Comparison of ENCODE assay signal across 8 cellular contexts in the genomic region with DNA sequence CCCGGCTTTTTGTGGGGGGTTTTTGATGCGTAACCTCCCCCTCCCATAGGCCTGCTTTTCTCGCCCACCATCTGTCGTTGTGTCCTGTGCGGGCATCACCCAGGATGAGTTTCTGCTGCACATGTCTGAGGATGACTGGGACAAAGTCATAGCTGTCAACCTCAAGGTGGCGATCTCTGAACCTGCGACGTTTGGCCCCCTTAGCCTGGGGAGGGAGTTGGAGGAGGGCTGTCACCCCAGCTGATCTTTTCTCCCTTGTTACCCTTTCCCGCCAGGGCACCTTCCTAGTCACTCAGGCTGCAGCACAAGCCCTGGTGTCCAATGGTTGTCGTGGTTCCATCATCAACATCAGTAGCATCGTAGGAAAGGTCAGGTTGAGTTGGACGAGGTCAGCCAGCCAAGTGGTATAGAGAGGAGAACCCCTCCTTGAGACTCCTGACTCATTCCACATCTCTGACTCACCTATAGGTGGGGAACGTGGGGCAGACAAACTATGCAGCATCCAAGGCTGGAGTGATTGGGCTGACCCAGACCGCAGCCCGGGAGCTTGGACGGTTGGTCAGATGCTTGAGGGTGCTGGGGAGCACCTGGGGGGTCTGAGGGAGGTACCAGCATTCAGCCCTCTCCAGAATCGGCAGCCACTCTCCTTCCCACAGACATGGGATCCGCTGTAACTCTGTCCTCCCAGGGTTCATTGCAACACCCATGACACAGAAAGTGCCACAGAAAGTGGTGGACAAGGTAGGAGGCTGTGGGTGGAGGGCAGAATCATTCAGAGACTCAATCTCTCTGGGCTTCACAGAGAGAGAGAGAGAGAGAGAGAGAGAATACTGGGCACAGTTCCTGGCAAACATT. TPM values are rescaled to one million over a fixed set of nuclear protein-coding genes. Genes with fewer than 3 reads are reported as not detected.
A peak's percentile ranks its signal among the peaks of the same experiment; 100 is the strongest.
DNase-seq lines count a peak whose midpoint lies in the region; ATAC-seq and TF ChIP-seq lines count a peak whose summit lies in the region.

No MANE protein-coding gene starts in this region.

- H3K4me3 Mint-ChIP-seq in activated CD8-positive, alpha-beta memory T cell treated with anti-CD3 and anti-CD28 coated beads, Interleukin-2, amount 10 ng/mL, durations not matched to agents 7 days and 5 days: peak overlapping the region; percentile 82

- peaks cover 65% of the 10 kb centered on the region for H3K4me1 Mint-ChIP-seq in activated CD8-positive, alpha-beta memory T cell treated with anti-CD3 and anti-CD28 coated beads, Interleukin-2, amount 10 ng/mL, durations not matched to agents 7 days and 5 days

- H3K27ac ChIP-seq in right atrium auricular region: peak overlapping the region; percentile 52 to 64

- peaks cover 33% of the 10 kb centered on the region for H3K36me3 Mint-ChIP-seq in activated CD8-positive, alpha-beta memory T cell treated with anti-CD3 and anti-CD28 coated beads, Interleukin-2, amount 10 ng/mL, durations not matched to agents 7 days and 5 days

- H3K27me3 Mint-ChIP-seq in activated CD8-positive, alpha-beta memory T cell treated with anti-CD3 and anti-CD28 coated beads, Interleukin-2, amount 10 ng/mL, durations not matched to agents 7 days and 5 days: no peaks in the 10 kb centered on the region

- no peaks in the 10 kb centered on the region for H3K9me3 ChIP-seq in right atrium auricular region
- no peaks in the 10 kb centered on the region for H3K9me3 ChIP-seq in mucosa of descending colon

- H3K36me3 ChIP-seq in right atrium auricular region (peaks cover 34% of the 10 kb centered on the region), mucosa of descending colon (ENCODE audit: low read depth) (no peaks in the 10 kb centered on the region)

- intact Hi-C loops in mucosa of descending colon (cut with DNase I, micrococcal nuclease): no loop called here

- ATAC-seq in activated CD8-positive, alpha-beta memory T cell treated with anti-CD3 and anti-CD28 coated beads, Interleukin-2, amount 10 ng/mL, durations not matched to agents 7 days and 5 days: peak; percentile 24
- no peak for ATAC-seq in mucosa of descending colon

- CTCF ChIA-PET in activated CD8-positive, alpha-beta memory T cell treated with anti-CD3 and anti-CD28 coated beads, Interleukin-2, amount 10 ng/mL, durations not matched to agents 7 days and 5 days (lab: Charles Lee): interaction anchor here (1.0 to 2.4 kb wide), 4 partner anchors 44 to 359 kb away, joined by 3 to 22 read pairs (median 4); no protein-coding TSS in a partner anchor

- DNase-seq in CD1c-positive myeloid dendritic cell (ENCODE audit: extremely low spot score): peak; percentile 43
- peak; percentile 60 for DNase-seq in HT-29 (ENCODE audit: low spot score)
- peak; percentile 71 for DNase-seq in activated CD8-positive, alpha-beta memory T cell treated with anti-CD3 and anti-CD28 coated beads, Interleukin-2, amount 10 ng/mL, durations not matched to agents 7 days and 5 days
- DNase-seq in right atrium auricular region (ENCODE audit: low spot score): no peak
- peak; percentile 79 for DNase-seq in stimulated activated CD4-positive, alpha-beta T cell treated with anti-CD3 and anti-CD28 coated beads, Interleukin-1b, Interleukin-23, amount 100 ng/mL, for 48 hours
- no peak for DNase-seq in SIG-M5 (lab: John Stamatoyannopoulos, UW)
- DNase-seq in cortex of kidney (lab: John Stamatoyannopoulos, UW): no peak
- no peak for DNase-seq in mucosa of descending colon

- H3K27me3 ChIP-seq in right atrium auricular region: no peaks in the 10 kb centered on the region

- H3K9me3 Mint-ChIP-seq in activated CD8-positive, alpha-beta memory T cell treated with anti-CD3 and anti-CD28 coated beads, Interleukin-2, amount 10 ng/mL, durations not matched to agents 7 days and 5 days (ENCODE audit: low read depth): no peaks in the 10 kb centered on the region

- peaks cover 0 to 58% of the 10 kb centered on the region in 2 donors for H3K4me1 ChIP-seq in right atrium auricular region
- peaks cover 33% of the 10 kb centered on the region for H3K4me1 ChIP-seq in mucosa of descending colon (ENCODE audit: low read depth)

- TF ChIP-seq CTCF in right atrium auricular region (IDR thresholded peaks at IDR 0.05) (no peak), mucosa of descending colon (IDR thresholded peaks at IDR 0.05) (no peak)

- H3K27ac Mint-ChIP-seq in activated CD8-positive, alpha-beta memory T cell treated with anti-CD3 and anti-CD28 coated beads, Interleukin-2, amount 10 ng/mL, durations not matched to agents 7 days and 5 days: peak overlapping the region; percentile 94

- H3K4me3 ChIP-seq in right atrium auricular region: peak overlapping the region; percentile 60 to 66
- no peak overlapping the region for H3K4me3 ChIP-seq in mucosa of descending colon

RNA-seq across cellular contexts. Expression of a gene that starts 0.9 kb away (rescaled TPM):
- 28.0 and 35.8 TPM in 2 replicates for total RNA-seq in HT-29 (2014; rRNA removed; shearing (Covaris generic))
- 10 to 100 TPM; 18.6 to 20.9 TPM for total RNA-seq in activated CD8-positive, alpha-beta memory T cell treated with anti-CD3 and anti-CD28 coated beads, Interleukin-2, amount 10 ng/mL, durations not matched to agents 7 days and 5 days
- total RNA-seq in right atrium auricular region: 10 to 100 TPM; 10.3 to 31.4 TPM
- total RNA-seq in mucosa of descending colon: 10 to 100 TPM; 12.3 to 23.2 (median 19.7) TPM

RNA-seq across cellular contexts. Expression of a gene that starts 2.9 kb away (rescaled TPM):
- 36.1 and 37.2 TPM in 2 replicates for total RNA-seq in HT-29 (2014; rRNA removed; shearing (Covaris generic))
- total RNA-seq in activated CD8-positive, alpha-beta memory T cell treated with anti-CD3 and anti-CD28 coated beads, Interleukin-2, amount 10 ng/mL, durations not matched to agents 7 days and 5 days: 10 to 100 TPM; 32.6 to 37.8 TPM
- total RNA-seq in right atrium auricular region (10 to 100 TPM in 1 of 2 donors, 1 to 10 TPM in 1; 7.5 to 13.9 TPM), mucosa of descending colon (10 to 100 TPM; 28.4 to 45.1 (median 30.3) TPM)

RNA-seq across cellular contexts. Expression of a gene that starts 4.7 kb away (rescaled TPM):
- total RNA-seq in HT-29 (2014; rRNA removed; shearing (Covaris generic)): 131 and 147 TPM in 2 replicates
- 10 to 100 TPM; 50.1 to 63.9 TPM for total RNA-seq in activated CD8-positive, alpha-beta memory T cell treated with anti-CD3 and anti-CD28 coated beads, Interleukin-2, amount 10 ng/mL, durations not matched to agents 7 days and 5 days
- total RNA-seq in right atrium auricular region (10 to 100 TPM; 67.0 to 70.0 TPM), mucosa of descending colon (100 to 1,000 TPM in 2 of 3 donors, 10 to 100 TPM in 1; 96.9 to 159 (median 106) TPM)

RNA-seq across cellular contexts. Expression of a gene that starts 4.9 kb away (rescaled TPM):
- 28.1 and 32.9 TPM in 2 replicates for total RNA-seq in HT-29 (2014; rRNA removed; shearing (Covaris generic))
- 10 to 100 TPM; 36.0 to 38.9 TPM for total RNA-seq in activated CD8-positive, alpha-beta memory T cell treated with anti-CD3 and anti-CD28 coated beads, Interleukin-2, amount 10 ng/mL, durations not matched to agents 7 days and 5 days
- total RNA-seq in right atrium auricular region (10 to 100 TPM; 17.1 to 17.4 TPM), mucosa of descending colon (10 to 100 TPM; 45.4 to 51.1 (median 51.1) TPM)

RNA-seq across cellular contexts. Expression of a gene that starts 13.1 kb away (rescaled TPM):
- 0.31 and 0.47 TPM in 2 replicates for total RNA-seq in HT-29 (2014; rRNA removed; shearing (Covaris generic))
- under 1 TPM; 0.77 to 0.79 TPM for total RNA-seq in activated CD8-positive, alpha-beta memory T cell treated with anti-CD3 and anti-CD28 coated beads, Interleukin-2, amount 10 ng/mL, durations not matched to agents 7 days and 5 days
- total RNA-seq in right atrium auricular region: 1 to 10 TPM in 1 of 2 donors, under 1 TPM in 1; 0.63 to 1.5 TPM
- total RNA-seq in mucosa of descending colon: 1 to 10 TPM in 1 of 3 donors, under 1 TPM in 2; 0.27 to 1.1 (median 0.52) TPM

Comparison
In these comparisons a context has a peak if more than half of its experiments do, and no peak if none do; other contexts are left out.
1. DNase-seq: peak in CD1c-positive myeloid dendritic cell (single experiment), HT-29 (single experiment), activated CD8-positive, alpha-beta memory T cell treated with anti-CD3 and anti-CD28 coated beads, Interleukin-2, amount 10 ng/mL, durations not matched to agents 7 days and 5 days (single experiment) and stimulated activated CD4-positive, alpha-beta T cell treated with anti-CD3 and anti-CD28 coated beads, Interleukin-1b, Interleukin-23, amount 100 ng/mL, for 48 hours (single experiment); none in right atrium auricular region (single experiment), SIG-M5 (single experiment), cortex of kidney (single experiment) and mucosa of descending colon (0 of 3).